Comparison of ENCODE assay signal across 13 cellular contexts in the genomic region with DNA sequence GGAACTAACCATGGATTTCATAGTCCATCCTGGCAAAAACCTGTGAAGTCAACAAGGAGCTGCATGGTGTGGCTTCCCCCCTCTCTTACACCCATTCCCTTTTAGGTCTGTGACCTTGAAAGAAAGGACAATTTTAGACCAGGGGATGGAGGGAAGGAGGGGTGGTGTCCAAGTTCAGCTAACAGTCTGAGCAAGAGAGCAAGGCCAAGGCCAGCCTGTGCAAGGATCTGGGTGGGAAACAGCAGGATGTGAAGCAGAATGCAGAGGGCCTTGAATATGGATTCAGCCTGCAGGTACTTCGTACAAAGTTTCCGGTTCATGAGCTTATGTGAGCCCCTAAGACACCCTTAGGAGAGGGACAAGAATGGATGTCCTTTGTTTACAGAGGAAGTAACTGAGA.
DNase-seq lines count a peak whose midpoint lies in the region; TF ChIP-seq lines count a peak whose summit lies in the region.
"Had no signal": no experiment of that assay in that cellular context is flagged by ENCODE, and none has a peak within 500 bp of the region (broad histone marks: within the 10 kb centered on the region; RNA-seq: fewer than 3 reads in every experiment).

No MANE protein-coding gene starts in this region.

- no peaks in the 10 kb centered on the region for H3K27me3 Mint-ChIP-seq in nephron (ENCODE audit: low read depth)
- H3K27me3 Mint-ChIP-seq: CD4-positive, CD25-positive, alpha-beta regulatory T cell had no signal

- intact Hi-C loops in adrenal gland (cut with DNase I): no loop called here
- intact Hi-C loops in ovary (cut with DNase I): no loop called here
- intact Hi-C loops in PC-9 (cut with micrococcal nuclease; ENCODE audit: unreplicated experiment): no loop called here

- H3K27ac ChIP-seq in adrenal gland (peak overlapping the region in 4 of 5 donors; percentile 14 to 81 (median 52)), ovary (peak overlapping the region in 1 of 2 donors; percentile 26), PC-9 (no peak overlapping the region)
- H3K27ac ChIP-seq: C4-2B had no signal

- 49 to 63% (median 60%) methylated on average over 2 of the region's 2 CpGs for WGBS in adrenal gland, 4 donors
- WGBS in ovary, 3 donors: 58 to 75% (median 65%) methylated on average over 2 of the region's 2 CpGs

- H2AFZ ChIP-seq in PC-9: no peak overlapping the region

- H3K9me3 Mint-ChIP-seq in nephron: peaks cover 17% of the 10 kb centered on the region
- H3K9me3 Mint-ChIP-seq: CD8-positive, alpha-beta T cell had no signal

- H3K27me3 ChIP-seq in adrenal gland (no peaks in the 10 kb centered on the region), ovary (no peaks in the 10 kb centered on the region), PC-9 (ENCODE audit: insufficient read depth, low read depth) (no peaks in the 10 kb centered on the region)

- H3K4me3 ChIP-seq in adrenal gland: no peak overlapping the region
- no peak overlapping the region for H3K4me3 ChIP-seq in ovary
- H3K4me3 ChIP-seq in PC-9: no peak overlapping the region

- H3K9me2 ChIP-seq in PC-9 (ENCODE audit: insufficient read depth): 0 out of 2 replicates have a peak, but pooled peaks cover 4% of the 10 kb centered on the region

- peaks cover 26% of the 10 kb centered on the region for H3K36me3 Mint-ChIP-seq in nephron (ENCODE audit: low read depth)

- H3K27ac Mint-ChIP-seq in nephron: peak overlapping the region; percentile 73 to 87 (median 83)
- H3K27ac Mint-ChIP-seq: CD4-positive, CD25-positive, alpha-beta regulatory T cell; CD8-positive, alpha-beta T cell had no signal

- no TSS peak for BruUV-seq in PC-9 (replicated peaks; lab: Mats Ljungman, UMichigan)

- POLR2A ChIA-PET in PC-9 (lab: Charles Lee; ENCODE audit: unreplicated experiment): no interaction called here

- H3K4me2 ChIP-seq in PC-9: no peak overlapping the region

- peak in 2 of 7 donors; percentile 26 to 30 for DNase-seq in adrenal gland
- DNase-seq in ovary: peak in 4 of 5 donors; percentile 19 to 54 (median 44)
- no peak for DNase-seq in NOMO-1 treated with DMSO at 0.1 percent for 48 hours (lab: John Stamatoyannopoulos, UW; ENCODE audit: unreplicated experiment)
- DNase-seq in PC-9: no peak
- DNase-seq in NK-92 (lab: John Stamatoyannopoulos, UW; ENCODE audit: unreplicated experiment): no peak
- DNase-seq: Caco-2; CD4-positive, CD25-positive, alpha-beta regulatory T cell; CD8-positive, alpha-beta T cell; DMS153; DND-41; GOT3 had no signal

- no peaks in the 10 kb centered on the region for H3K9me3 ChIP-seq in adrenal gland (replicated peaks in 1 of 3)
- H3K9me3 ChIP-seq in ovary: no peaks in the 10 kb centered on the region
- no peaks in the 10 kb centered on the region for H3K9me3 ChIP-seq in PC-9 (ENCODE audit: insufficient read depth, low read depth)
- H3K9me3 ChIP-seq: Caco-2 had no signal

- H3K4me3 Mint-ChIP-seq in nephron: no peak overlapping the region
- H3K4me3 Mint-ChIP-seq: CD4-positive, CD25-positive, alpha-beta regulatory T cell; CD8-positive, alpha-beta T cell had no signal

- TF ChIP-seq EP300 in ovary (IDR thresholded peaks at IDR 0.05): no peak

- no peaks in the 10 kb centered on the region for H3K36me3 ChIP-seq in adrenal gland (replicated peaks in 1 of 2)
- H3K36me3 ChIP-seq in ovary: no peaks in the 10 kb centered on the region
- H3K36me3 ChIP-seq in PC-9 (ENCODE audit: low read depth): no peaks in the 10 kb centered on the region

- H3F3A ChIP-seq in PC-9 (ENCODE audit: insufficient read depth, low read depth): no peaks in the 10 kb centered on the region

- no peaks in the 10 kb centered on the region for H4K20me1 ChIP-seq in PC-9 (ENCODE audit: insufficient read depth)

- no peak for TF ChIP-seq POLR2A in adrenal gland (IDR thresholded peaks at IDR 0.05)
- no peak for TF ChIP-seq POLR2A in ovary (IDR thresholded peaks at IDR 0.05)

- no peaks in the 10 kb centered on the region for H3K79me2 ChIP-seq in PC-9 (ENCODE audit: low read depth)

- CTCF ChIA-PET in PC-9 (lab: Charles Lee): no interaction called here

- TF ChIP-seq CTCF in adrenal gland (IDR thresholded peaks at IDR 0.05) (no peak), nephron (IDR thresholded peaks at IDR 0.05; ENCODE audit: unreplicated experiment in 3 of 3) (no peak), ovary (IDR thresholded peaks at IDR 0.05) (no peak), PC-9 (conservative IDR thresholded peaks at IDR 0.05) (no peak)

- H3K4me1 ChIP-seq in adrenal gland (replicated peaks in 1 of 2): peaks cover 22 to 31% of the 10 kb centered on the region in 2 donors
- peaks cover 14% of the 10 kb centered on the region for H3K4me1 ChIP-seq in ovary (ENCODE audit: insufficient read depth)
- no peaks in the 10 kb centered on the region for H3K4me1 ChIP-seq in PC-9 (replicated peaks; ENCODE audit: insufficient read depth)

- peaks cover 18% of the 10 kb centered on the region for H3K4me1 Mint-ChIP-seq in nephron
- H3K4me1 Mint-ChIP-seq: CD4-positive, CD25-positive, alpha-beta regulatory T cell had no signal

Comparison
In these comparisons a context has a peak if more than half of its experiments do, and no peak if none do; other contexts are left out.
1. DNase-seq: peak in ovary (4 of 5); none in NOMO-1 treated with DMSO at 0.1 percent for 48 hours (single experiment), PC-9 (0 of 2) and NK-92 (single experiment).